ENCODE assay signal across 16 cellular contexts in the genomic region with DNA sequence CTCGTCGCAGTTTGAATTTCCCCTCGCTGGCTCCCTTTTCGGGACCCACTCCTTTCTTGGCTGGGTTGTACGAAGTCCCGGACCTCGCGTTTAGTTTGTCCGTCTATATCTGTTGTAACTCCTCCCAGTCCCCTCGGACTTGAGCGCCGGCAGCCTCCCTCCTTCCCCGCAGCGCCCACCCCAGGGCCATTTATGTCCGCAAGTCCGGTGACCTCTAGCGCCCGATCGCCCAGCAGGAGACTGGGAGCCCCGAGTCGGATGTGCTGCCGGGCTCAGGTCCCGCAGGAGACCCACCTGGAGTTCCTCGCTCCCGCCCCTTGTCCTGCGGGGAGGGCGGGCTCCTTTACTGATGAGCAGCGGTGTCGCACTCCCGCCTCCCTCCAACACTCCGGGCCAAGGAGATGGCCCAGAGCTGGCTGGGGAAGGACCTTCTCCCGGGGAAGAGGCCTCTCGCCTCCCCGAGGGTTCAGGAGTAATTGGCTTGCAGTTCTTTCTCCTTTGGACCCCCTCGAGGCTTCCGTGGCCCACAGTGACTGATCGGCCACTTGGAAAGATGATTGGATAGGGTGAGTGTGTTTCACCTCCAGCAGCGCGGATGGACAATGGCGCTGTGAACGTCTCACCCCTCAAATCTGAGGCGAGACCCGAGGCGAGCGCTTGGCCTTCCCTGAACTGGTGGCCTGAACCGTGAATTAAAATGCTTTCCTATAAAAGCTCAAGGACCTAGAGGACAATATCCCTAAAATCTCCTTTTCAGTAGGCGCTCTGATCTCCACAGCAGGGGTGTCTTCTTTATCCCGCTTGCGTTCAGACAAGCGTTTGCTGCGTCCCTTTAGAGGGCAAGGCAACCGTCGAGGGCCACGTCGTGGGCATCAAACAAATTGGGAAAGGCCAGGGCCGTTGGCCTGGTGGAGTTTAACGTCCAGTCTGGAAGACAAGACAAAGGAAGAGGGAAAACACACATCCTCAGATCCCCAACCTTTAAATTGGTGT. TPM values are rescaled to one million over a fixed set of nuclear protein-coding genes. Genes with fewer than 3 reads are reported as not detected.
DNase-seq lines count a peak whose midpoint lies in the region; ATAC-seq lines count a peak whose summit lies in the region.
"Had no signal": no experiment of that assay in that cellular context is flagged by ENCODE, and none has a peak within 500 bp of the region (broad histone marks: within the 10 kb centered on the region; RNA-seq: fewer than 3 reads in every experiment).

No MANE protein-coding gene starts in this region.

- no peaks in the 10 kb centered on the region for H3K36me3 Mint-ChIP-seq in activated CD4-positive, alpha-beta T cell treated with anti-CD3 and anti-CD28 coated beads for 36 hours (ENCODE audit: low read depth)
- H3K36me3 Mint-ChIP-seq in T-helper 17 cell (ENCODE audit: low read depth) = peaks cover 3% of the 10 kb centered on the region

- no peaks in the 10 kb centered on the region for H3K9me3 Mint-ChIP-seq in activated CD4-positive, alpha-beta T cell treated with anti-CD3 and anti-CD28 coated beads for 36 hours (ENCODE audit: low read depth)

- intact Hi-C loops in activated CD4-positive, alpha-beta T cell treated with anti-CD3 and anti-CD28 coated beads for 36 hours (cut with DNase I, micrococcal nuclease) = loop anchor here in 1 of 2 experiments (10.0 kb wide), 1 partner anchor 421 kb away; the partner anchor contains the start of gene CCBE1

- no peak for ATAC-seq in activated CD4-positive, alpha-beta T cell treated with anti-CD3 and anti-CD28 coated beads for 36 hours
- no peak for ATAC-seq in T-helper 17 cell

- peaks cover 99% of the 10 kb centered on the region for H3K27me3 ChIP-seq in skeletal muscle satellite cell (ENCODE audit: control insufficient read depth, insufficient read depth, low read length)

- CTCF ChIA-PET in activated CD4-positive, alpha-beta T cell treated with anti-CD3 and anti-CD28 coated beads for 36 hours (lab: Charles Lee) = interaction anchor here (0.7 to 0.8 kb wide), 2 partner anchors 757 to 815 kb away, joined by 3 read pairs; no protein-coding TSS in a partner anchor

- peak overlapping the region; percentile 8 for H3K4me3 Mint-ChIP-seq in activated CD4-positive, alpha-beta T cell treated with anti-CD3 and anti-CD28 coated beads for 36 hours
- H3K4me3 Mint-ChIP-seq in T-helper 17 cell = peak overlapping the region; percentile 71

- peaks cover 69% of the 10 kb centered on the region for H3K27me3 Mint-ChIP-seq in activated CD4-positive, alpha-beta T cell treated with anti-CD3 and anti-CD28 coated beads for 36 hours
- H3K27me3 Mint-ChIP-seq in T-helper 17 cell = peaks cover 87% of the 10 kb centered on the region

- H3K36me3 ChIP-seq in skeletal muscle satellite cell (ENCODE audit: insufficient read depth, low read length) = no peaks in the 10 kb centered on the region
- H3K36me3 ChIP-seq: Peyer's patch, sigmoid colon had no signal

- POLR2A ChIA-PET in activated CD4-positive, alpha-beta T cell treated with anti-CD3 and anti-CD28 coated beads for 36 hours (lab: Charles Lee) = no interaction called here

- peaks cover 17% of the 10 kb centered on the region for H3K4me1 Mint-ChIP-seq in activated CD4-positive, alpha-beta T cell treated with anti-CD3 and anti-CD28 coated beads for 36 hours
- peaks cover 20% of the 10 kb centered on the region for H3K4me1 Mint-ChIP-seq in T-helper 17 cell

- H3K4me3 ChIP-seq in iPS-18c (ENCODE audit: insufficient read depth, low read depth, low read length) = peak overlapping the region; percentile 69
- no peak overlapping the region for H3K4me3 ChIP-seq in skeletal muscle satellite cell (ENCODE audit: low read length)

- no peak for DNase-seq in activated CD4-positive, alpha-beta T cell treated with anti-CD3 and anti-CD28 coated beads for 36 hours
- no peak for DNase-seq in activated CD4-positive, alpha-beta T cell treated with anti-CD3 and anti-CD28 coated beads for 1 hour
- DNase-seq in T-helper 17 cell (no peak), OCI-M1 (lab: John Stamatoyannopoulos, UW) (no peak), NCI-H748 (lab: John Stamatoyannopoulos, UW; ENCODE audit: unreplicated experiment) (no peak), NCI-H2081 treated with DMSO at 0.1 percent for 48 hours (lab: John Stamatoyannopoulos, UW) (no peak)
- DNase-seq: activated CD4-positive, alpha-beta T cell treated with anti-CD3 and anti-CD28 coated beads, Interleukin-2, amount 50 U/mL, for 4 hours; activated naive CD4-positive, alpha-beta T cell treated with Interleukin-2 at 50 U/mL for 16 hours; Caco-2; Peyer's patch; sigmoid colon had no signal

- H3K4me2 ChIP-seq in skeletal muscle satellite cell (ENCODE audit: low read length) = peak overlapping the region; percentile 25

- H3K9me3 ChIP-seq in T-helper 17 cell (ENCODE audit: control insufficient read depth, low read length, poor library complexity, severe bottlenecking) (no peaks in the 10 kb centered on the region), iPS-18c (ENCODE audit: control insufficient read depth, insufficient read depth, low read length) (no peaks in the 10 kb centered on the region), skeletal muscle satellite cell (replicated peaks; ENCODE audit: low read length) (peaks cover 4% of the 10 kb centered on the region)
- H3K9me3 ChIP-seq: Caco-2, sigmoid colon had no signal

- no peaks in the 10 kb centered on the region for H3K4me1 ChIP-seq in skeletal muscle satellite cell (ENCODE audit: control insufficient read depth, insufficient read depth, low read length)
- H3K4me1 ChIP-seq: Caco-2 had no signal

- H3K9ac ChIP-seq in skeletal muscle satellite cell (ENCODE audit: low read depth, low read length) = no peak overlapping the region

- no peak overlapping the region for H3K27ac Mint-ChIP-seq in activated CD4-positive, alpha-beta T cell treated with anti-CD3 and anti-CD28 coated beads for 36 hours
- no peak overlapping the region for H3K27ac Mint-ChIP-seq in T-helper 17 cell

RNA-seq across cellular contexts. Expression of gene RAX, which starts 1.0 kb away (rescaled TPM):
- not detected for total RNA-seq in activated CD4-positive, alpha-beta T cell treated with anti-CD3 and anti-CD28 coated beads for 36 hours
- not detected for total RNA-seq in T-helper 17 cell
- not detected in 2 replicates for total RNA-seq in skeletal muscle satellite cell (2012; rRNA removed)
- total RNA-seq: A172; Caco-2; Peyer's patch; sigmoid colon; T-helper 1 cell treated with Interleukin-12 subunit alpha and Interleukin-12 subunit beta and Interleukin-4 antibody, amounts not matched to agents 30 ng/mL and 1 ng/mL, for 36 hours; temporal lobe had no signal

RNA-seq across cellular contexts. Expression of gene CPLX4, which starts 44.2 kb away (rescaled TPM):
- total RNA-seq in activated CD4-positive, alpha-beta T cell treated with anti-CD3 and anti-CD28 coated beads for 36 hours = not detected
- not detected for total RNA-seq in T-helper 17 cell
- total RNA-seq in skeletal muscle satellite cell (2012; rRNA removed) = not detected in 2 replicates
- total RNA-seq: A172; Caco-2; Peyer's patch; T-helper 1 cell treated with Interleukin-12 subunit alpha and Interleukin-12 subunit beta and Interleukin-4 antibody, amounts not matched to agents 30 ng/mL and 1 ng/mL, for 36 hours had no signal

RNA-seq across cellular contexts. Expression of gene GRP, which starts 54.3 kb away (rescaled TPM):
- total RNA-seq in activated CD4-positive, alpha-beta T cell treated with anti-CD3 and anti-CD28 coated beads for 36 hours = not detected
- total RNA-seq in T-helper 17 cell = not detected
- total RNA-seq in skeletal muscle satellite cell (2012; rRNA removed) = not detected in 2 replicates
- total RNA-seq: A172; Caco-2; Peyer's patch; T-helper 1 cell treated with Interleukin-12 subunit alpha and Interleukin-12 subunit beta and Interleukin-4 antibody, amounts not matched to agents 30 ng/mL and 1 ng/mL, for 36 hours had no signal
